In the genomic region with DNA sequence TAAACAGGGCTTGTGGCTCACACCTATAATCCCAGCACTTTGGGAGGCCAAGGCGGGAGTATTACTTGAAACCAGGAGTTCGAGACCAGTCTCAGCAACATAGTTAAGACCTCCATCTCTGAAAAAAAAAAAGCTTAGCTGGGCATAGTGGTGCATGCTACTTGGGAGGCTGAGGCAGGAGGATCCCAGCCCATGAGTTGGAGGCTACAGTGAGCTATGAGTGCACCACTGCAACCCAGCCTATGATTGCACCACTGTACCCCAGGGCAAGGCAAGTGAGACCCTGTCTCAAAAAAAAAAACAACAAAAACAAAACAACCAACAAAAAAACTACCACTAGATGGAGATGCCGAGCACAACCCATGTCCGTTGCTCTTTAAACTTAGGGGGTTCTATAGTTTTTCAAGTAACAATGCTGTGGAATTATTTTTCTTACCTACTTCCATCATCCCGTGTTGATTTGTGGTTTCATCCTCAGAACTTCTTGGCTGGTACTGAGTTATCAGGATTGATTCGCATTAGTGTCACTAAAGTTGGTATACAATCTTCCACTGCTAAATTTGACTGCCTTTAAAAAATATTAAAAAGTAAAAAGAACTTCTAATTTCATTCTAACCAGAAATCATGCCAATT, we compare ENCODE assay signal across 8 cellular contexts. TPM values are rescaled to one million over a fixed set of nuclear protein-coding genes. Genes with fewer than 3 reads are reported as not detected.
A peak's percentile ranks its signal among the peaks of the same experiment; 100 is the strongest.
DNase-seq lines count a peak whose midpoint lies in the region; ATAC-seq, FAIRE-seq and TF ChIP-seq lines count a peak whose summit lies in the region.

No MANE protein-coding gene starts in this region.

- no peak for DNase-seq in right atrium auricular region (ENCODE audit: low spot score)
- no peak for DNase-seq in Right ventricle myocardium superior
- peak; percentile 91 for DNase-seq in NAMALWA (ENCODE audit: low spot score)
- DNase-seq in astrocyte (ENCODE audit: low read depth), result no peak
- peak; percentile 50 to 63 for DNase-seq in lung microvascular endothelial cell (ENCODE audit: low read depth in 2 of 2)
- DNase-seq in middle frontal gyrus (ENCODE audit: extremely low spot score, low spot score), result no peak
- no peak for DNase-seq in activated CD4-positive, CD25-positive, alpha-beta regulatory T cell (lab: John Stamatoyannopoulos, UW)

- no peak overlapping the region for H2AFZ ChIP-seq in astrocyte (ENCODE audit: low read depth, low read length)

- peak; percentile 73 to 76 for TF ChIP-seq CTCF in right atrium auricular region (IDR thresholded peaks at IDR 0.05)
- TF ChIP-seq CTCF in astrocyte (IDR thresholded peaks at IDR 0.05; ENCODE audit: insufficient read depth, low read depth, low read length), result peak; percentile 63

- H3K9ac ChIP-seq in astrocyte (ENCODE audit: low read length), result no peak overlapping the region

- no peaks in the 10 kb centered on the region for H3K9me3 Mint-ChIP-seq in astrocyte (ENCODE audit: unreplicated experiment)

- no peaks in the 10 kb centered on the region for H3K36me3 ChIP-seq in right atrium auricular region
- H3K36me3 ChIP-seq in astrocyte (ENCODE audit: insufficient read depth, low read length), result no peaks in the 10 kb centered on the region

- H3K36me3 Mint-ChIP-seq in astrocyte (ENCODE audit: low read depth, unreplicated experiment), result no peaks in the 10 kb centered on the region

- H3K27me3 ChIP-seq in right atrium auricular region (no peaks in the 10 kb centered on the region), astrocyte (ENCODE audit: insufficient read depth, low read length) (peaks cover 5% of the 10 kb centered on the region)

- ATAC-seq in Right ventricle myocardium superior (ENCODE audit: poor library complexity), result no peak
- no peak for ATAC-seq in GM18867 (IDR thresholded peaks at IDR 0.05; ENCODE audit: unreplicated experiment)

- H3K27ac ChIP-seq in right atrium auricular region (no peak overlapping the region), astrocyte (ENCODE audit: low read depth, low read length) (no peak overlapping the region)

- H3K4me1 ChIP-seq in right atrium auricular region (peaks cover 0 to 3% of the 10 kb centered on the region in 2 donors), astrocyte (ENCODE audit: insufficient read depth, low read length) (peaks cover 2% of the 10 kb centered on the region)

- no peak overlapping the region for H3K4me3 Mint-ChIP-seq in astrocyte (ENCODE audit: unreplicated experiment)

- H3K4me2 ChIP-seq in astrocyte (ENCODE audit: low read length), result no peak overlapping the region

- no peak for FAIRE-seq in astrocyte (lab: Jason Lieb, UNC)

- no peaks in the 10 kb centered on the region for H3K4me1 Mint-ChIP-seq in astrocyte (ENCODE audit: low read depth, unreplicated experiment)

- no peak overlapping the region for H3K27ac Mint-ChIP-seq in astrocyte (ENCODE audit: unreplicated experiment)

- intact Hi-C loops in Right ventricle myocardium superior (cut with DNase I), result loop anchor here (5.0 kb wide), 1 partner anchor 61 kb away; no protein-coding TSS in a partner anchor

- H3K9me3 ChIP-seq in right atrium auricular region (no peaks in the 10 kb centered on the region), astrocyte (ENCODE audit: insufficient read depth, low read depth, low read length) (no peaks in the 10 kb centered on the region)

- H4K20me1 ChIP-seq in astrocyte (ENCODE audit: insufficient read depth, low read length), result no peaks in the 10 kb centered on the region

- no peak overlapping the region for H3K4me3 ChIP-seq in right atrium auricular region
- no peak overlapping the region for H3K4me3 ChIP-seq in astrocyte (ENCODE audit: insufficient read depth, low read depth, low read length)

- no peaks in the 10 kb centered on the region for H3K27me3 Mint-ChIP-seq in astrocyte (ENCODE audit: low read depth, unreplicated experiment)

- H3K79me2 ChIP-seq in astrocyte (ENCODE audit: insufficient read depth, low read length), result no peaks in the 10 kb centered on the region

RNA-seq across cellular contexts. Expression of a gene that starts 12.2 kb away (rescaled TPM):
- total RNA-seq in right atrium auricular region (100 to 1,000 TPM in 1 of 2 donors, 10 to 100 TPM in 1; 100.0 to 110 TPM), Right ventricle myocardium superior (116 TPM), astrocyte (80.1 and 95.3 TPM in 2 replicates), lung microvascular endothelial cell (41.9 and 44.0 TPM in 2 replicates)

RNA-seq across cellular contexts. Expression of a gene that starts 15.0 kb away (rescaled TPM):
- total RNA-seq in right atrium auricular region (100 to 1,000 TPM; 105 to 197 TPM), Right ventricle myocardium superior (24.0 TPM), astrocyte (19.4 and 21.7 TPM in 2 replicates), lung microvascular endothelial cell (0.22 and 2.8 TPM in 2 replicates)

RNA-seq across cellular contexts. Expression of a gene that starts 22.7 kb away (rescaled TPM):
- total RNA-seq in right atrium auricular region, result 1 to 10 TPM; 4.1 to 6.2 TPM
- total RNA-seq in Right ventricle myocardium superior, result 3.6 TPM
- 6.4 and 6.5 TPM in 2 replicates for total RNA-seq in astrocyte
- 4.6 and 5.4 TPM in 2 replicates for total RNA-seq in lung microvascular endothelial cell

RNA-seq across cellular contexts. Expression of a gene that starts 33.0 kb away (rescaled TPM):
- 1 to 10 TPM; 3.2 to 4.1 TPM for total RNA-seq in right atrium auricular region
- 2.9 TPM for total RNA-seq in Right ventricle myocardium superior
- 0.25 TPM in 1 of 2 replicates, not detected in the other for total RNA-seq in astrocyte
- total RNA-seq in lung microvascular endothelial cell, result 2.6 and 8.3 TPM in 2 replicates

RNA-seq across cellular contexts. Expression of a gene that starts 33.2 kb away (rescaled TPM):
- 1 to 10 TPM; 9.7 to 9.8 TPM for total RNA-seq in right atrium auricular region
- 3.7 TPM for total RNA-seq in Right ventricle myocardium superior
- 0.24 and 0.45 TPM in 2 replicates for total RNA-seq in astrocyte
- 2.2 and 5.8 TPM in 2 replicates for total RNA-seq in lung microvascular endothelial cell

Comparison
In these comparisons a context has a peak if more than half of its experiments do, and no peak if none do; other contexts are left out.
1. DNase-seq: peak in NAMALWA (single experiment) and lung microvascular endothelial cell (2 of 2); none in right atrium auricular region (single experiment), Right ventricle myocardium superior (single experiment), astrocyte (single experiment), middle frontal gyrus (single experiment) and activated CD4-positive, CD25-positive, alpha-beta regulatory T cell (0 of 4).